Comparison of ENCODE assay signal across 26 cellular contexts in genomic region chr16:72794319-72794718, GRCh38.
"Had no signal": no experiment of that assay in that cellular context is flagged by ENCODE, and none has a peak within 500 bp of the region (broad histone marks: within the 10 kb centered on the region; RNA-seq: fewer than 3 reads in every experiment).

No MANE protein-coding gene starts in this region.

- H3K27ac ChIP-seq: ascending aorta, cardiac muscle cell, Peyer's patch had no signal

- FAIRE-seq: TTC549 had no signal

- H3K27me3 ChIP-seq: ascending aorta, cardiac muscle cell, Peyer's patch had no signal

- H3K9me3 ChIP-seq: ascending aorta, Peyer's patch had no signal

- H3K4me3 ChIP-seq: ascending aorta, cardiac muscle cell, Peyer's patch had no signal

- ATAC-seq: activated CD8-positive, alpha-beta T cell treated with anti-CD3 and anti-CD28 coated beads for 36 hours; activated T-cell treated with anti-CD3 and anti-CD28 coated beads, Interleukin-2, amount 50 U/mL, for 72 hours; activated T-helper 17 cell treated with anti-CD3 and anti-CD28 coated beads, Interleukin-2, amount 50 U/mL, for 72 hours; PC-3 had no signal

- H3K4me1 ChIP-seq: ascending aorta, Peyer's patch had no signal

- H3K36me3 ChIP-seq: cardiac muscle cell had no signal

- DNase-seq: activated CD4-positive, alpha-beta T cell treated with anti-CD3 and anti-CD28 coated beads, Interleukin-2, amount 10 ng/mL, durations not matched to agents 24 days and 14 days; activated CD4-positive, alpha-beta T cell treated with anti-CD3 and anti-CD28 coated beads, Interleukin-2, amount 50 U/mL, for 4 hours; activated CD8-positive, alpha-beta T cell treated with anti-CD3 and anti-CD28 coated beads for 36 hours; activated gamma-delta T cell; activated naive CD4-positive, alpha-beta T cell treated with Interleukin-2 at 50 U/mL for 16 hours; activated naive CD8-positive, alpha-beta T cell treated with anti-CD3 and anti-CD28 coated beads, Interleukin-2, amount 10 ng/mL, durations not matched to agents 7 days and 5 days; activated T-cell treated with anti-CD3 and anti-CD28 coated beads, Interleukin-2, amount 50 U/mL, for 1 hour; activated T-cell treated with anti-CD3 and anti-CD28 coated beads, Interleukin-2, amount 50 U/mL, for 72 hours; amygdala; IMR-90; Karpas-422; KBM-7; NCI-H1105; NCI-H1417 treated with DMSO at 0.1 percent for 48 hours; NCI-H187 treated with DMSO at 0.1 percent for 48 hours; NCI-H2081; NCI-H345; NCI-H526 treated with DMSO at 0.1 percent for 48 hours; NCI-H774; PC-3; Peyer's patch; RPMI8226 had no signal
